12 cellular contexts compared by ENCODE assay signal in the genomic region with DNA sequence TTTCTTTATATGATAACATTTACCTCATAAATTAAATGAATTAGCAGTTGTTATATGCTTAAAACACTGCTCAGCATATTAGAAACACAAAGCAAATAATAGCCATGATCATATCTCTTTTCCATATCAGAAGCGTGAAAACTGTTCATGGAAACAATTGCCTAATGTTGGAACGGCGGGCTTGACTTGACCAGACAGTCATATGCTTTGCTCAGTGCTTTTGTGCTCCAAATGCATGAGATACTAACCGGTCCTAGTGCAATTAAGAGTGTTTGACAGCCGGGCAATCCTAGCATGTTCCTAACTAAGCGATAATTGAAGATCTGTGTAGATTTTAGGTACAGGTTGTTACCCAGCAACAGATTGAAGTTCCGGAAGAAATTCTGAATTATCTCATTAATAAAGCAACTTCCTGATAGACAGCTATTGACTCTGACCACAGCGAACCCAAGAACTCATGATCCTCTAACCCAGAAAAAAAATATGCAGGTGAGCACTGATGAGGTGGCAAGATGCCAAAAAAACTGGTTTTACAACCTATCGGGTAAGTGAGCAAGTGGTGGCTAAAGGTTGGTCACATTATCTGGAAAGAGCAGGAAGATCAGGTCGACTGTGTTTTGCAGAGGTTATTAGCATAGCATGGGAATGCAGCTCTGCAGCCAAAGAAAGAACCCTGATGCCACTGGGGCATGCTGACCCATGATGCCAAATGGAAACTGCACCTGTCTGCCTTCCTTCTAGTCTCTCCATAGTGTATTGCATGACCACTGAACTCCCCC. TPM values are rescaled to one million over a fixed set of nuclear protein-coding genes. Genes with fewer than 3 reads are reported as not detected.
DNase-seq lines count a peak whose midpoint lies in the region; ATAC-seq and TF ChIP-seq lines count a peak whose summit lies in the region.
"Had no signal": no experiment of that assay in that cellular context is flagged by ENCODE, and none has a peak within 500 bp of the region (broad histone marks: within the 10 kb centered on the region; RNA-seq: fewer than 3 reads in every experiment).

No MANE protein-coding gene starts in this region.

- no peaks in the 10 kb centered on the region for H3K9me2 ChIP-seq in hepatocyte (replicated peaks; ENCODE audit: insufficient read depth)

- no peak for TF ChIP-seq POLR2A in transverse colon (IDR thresholded peaks at IDR 0.05)

- H3K27me3 ChIP-seq in hepatocyte (no peaks in the 10 kb centered on the region), transverse colon (no peaks in the 10 kb centered on the region), SJCRH30 (no peaks in the 10 kb centered on the region)
- H3K27me3 ChIP-seq: gastroesophageal sphincter had no signal

- no peaks in the 10 kb centered on the region for H3K4me1 ChIP-seq in hepatocyte (ENCODE audit: insufficient read depth)
- peaks cover 0 to 14% (median 4%) of the 10 kb centered on the region in 4 donors for H3K4me1 ChIP-seq in transverse colon
- H3K4me1 ChIP-seq in SJCRH30 = no peaks in the 10 kb centered on the region

- peak overlapping the region; percentile 57 for H3K27ac ChIP-seq in hepatocyte
- H3K27ac ChIP-seq in transverse colon = no peak overlapping the region
- no peak overlapping the region for H3K27ac ChIP-seq in SJCRH30
- H3K27ac ChIP-seq: gastroesophageal sphincter had no signal

- no peak overlapping the region for H2AFZ ChIP-seq in hepatocyte

- no peak for TF ChIP-seq CTCF in hepatocyte (IDR thresholded peaks at IDR 0.05; ENCODE audit: poor library complexity)
- TF ChIP-seq CTCF in transverse colon (IDR thresholded peaks at IDR 0.05) = no peak

- DNase-seq in NCI-H748 (lab: John Stamatoyannopoulos, UW; ENCODE audit: unreplicated experiment) = peak; percentile 92
- peak; percentile 87 for DNase-seq in hepatocyte (ENCODE audit: low spot score)
- peak; percentile 48 for DNase-seq in transverse colon
- DNase-seq in NCI-H128 (lab: John Stamatoyannopoulos, UW; ENCODE audit: unreplicated experiment) = no peak
- DNase-seq in SJCRH30 = no peak
- DNase-seq: aorta; CD4-positive, CD25-positive, alpha-beta regulatory T cell; left cardiac atrium; NK-92 treated with Interleukin-12 subunit alpha and Interleukin-12 subunit beta, amount 100 ng/mL, for 24 hours had no signal

- H3K9me3 ChIP-seq in hepatocyte (ENCODE audit: low read depth) = no peaks in the 10 kb centered on the region
- no peaks in the 10 kb centered on the region for H3K9me3 ChIP-seq in transverse colon
- H3K9me3 ChIP-seq in SJCRH30 (replicated peaks) = no peaks in the 10 kb centered on the region
- H3K9me3 ChIP-seq: gastroesophageal sphincter had no signal

- no peak overlapping the region for H3K4me3 ChIP-seq in hepatocyte
- H3K4me3 ChIP-seq in transverse colon = no peak overlapping the region
- H3K4me3 ChIP-seq in SJCRH30 = no peak overlapping the region
- H3K4me3 ChIP-seq: gastroesophageal sphincter had no signal

- peak; percentile 69; the same call in 1 of the 2 replicates for TF ChIP-seq EP300 in Ishikawa (IDR thresholded peaks at IDR 0.05; ENCODE audit: borderline replicate concordance)
- no peak for TF ChIP-seq EP300 in transverse colon (IDR thresholded peaks at IDR 0.05; ENCODE audit: low read depth)

- no peak for ATAC-seq in HG03571 (IDR thresholded peaks at IDR 0.05; ENCODE audit: unreplicated experiment)
- ATAC-seq: gastroesophageal sphincter, left cardiac atrium had no signal

- WGBS in hepatocyte (ENCODE audit: low lambda C conversion rate, missing lambda C conversion rate) = 56% methylated on average over 10 of the region's 10 CpGs
- 33 to 57% methylated on average over 10 of the region's 10 CpGs for WGBS in transverse colon (ENCODE audit: low coverage in 1 of 2), 2 donors

- no peaks in the 10 kb centered on the region for H3K36me3 ChIP-seq in hepatocyte (replicated peaks; ENCODE audit: insufficient read depth, low read depth)
- H3K36me3 ChIP-seq in transverse colon = no peaks in the 10 kb centered on the region
- no peaks in the 10 kb centered on the region for H3K36me3 ChIP-seq in SJCRH30
- H3K36me3 ChIP-seq: gastroesophageal sphincter had no signal

- in situ Hi-C loops in transverse colon (cut with MboI; ENCODE audit: low pct_ligation_motif_present in 1 of 4, low pct_unique_long_range_greater_than_20kb in 1 of 4, low sequenced_read_pairs in 3 of 4) = loop anchor here in 3 of 4 donors (25.0 kb wide), 2 partner anchors 311 to 536 kb away; no protein-coding TSS in a partner anchor

- H3K79me2 ChIP-seq in hepatocyte = no peaks in the 10 kb centered on the region

- no peak; the same call in 1 of the 2 replicates for TF ChIP-seq RAD21 in Ishikawa (IDR thresholded peaks at IDR 0.05; ENCODE audit: low read depth)

- intact Hi-C loops in transverse colon (cut with DNase I; ENCODE audit: low total_unique reads) = no loop called here

- peak overlapping the region; percentile 29 for H3K4me2 ChIP-seq in hepatocyte

- no peaks in the 10 kb centered on the region for H4K20me1 ChIP-seq in hepatocyte (ENCODE audit: insufficient read depth, poor library complexity, severe bottlenecking)

TF ChIP-seq in Ishikawa, 13 proteins besides CTCF, POLR2A, EP300 and RAD21:
- TF ChIP-seq YY1 (IDR thresholded peaks at IDR 0.05; ENCODE audit: low read depth) (no peak), TEAD4 (IDR thresholded peaks at IDR 0.05) (peak; percentile 73), MAX (IDR thresholded peaks at IDR 0.05) (peak; percentile 76; the same call in 1 of the 2 replicates), TCF12 (IDR thresholded peaks at IDR 0.05; ENCODE audit: low read depth) (peak; percentile 87), ZBTB7A (IDR thresholded peaks at IDR 0.05; ENCODE audit: low read depth) (no peak), NFIC (IDR thresholded peaks at IDR 0.05) (peak; percentile 98), FOXM1 (IDR thresholded peaks at IDR 0.05; ENCODE audit: borderline replicate concordance, low read depth) (peak; percentile 40; the same call in 1 of the 2 replicates), CREB1 (IDR thresholded peaks at IDR 0.05; ENCODE audit: low read depth) (no peak)
- TF ChIP-seq, protein P1, sequence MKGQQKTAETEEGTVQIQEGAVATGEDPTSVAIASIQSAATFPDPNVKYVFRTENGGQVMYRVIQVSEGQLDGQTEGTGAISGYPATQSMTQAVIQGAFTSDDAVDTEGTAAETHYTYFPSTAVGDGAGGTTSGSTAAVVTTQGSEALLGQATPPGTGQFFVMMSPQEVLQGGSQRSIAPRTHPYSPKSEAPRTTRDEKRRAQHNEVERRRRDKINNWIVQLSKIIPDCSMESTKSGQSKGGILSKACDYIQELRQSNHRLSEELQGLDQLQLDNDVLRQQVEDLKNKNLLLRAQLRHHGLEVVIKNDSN (IDR thresholded peaks at IDR 0.05) = peak; percentile 34; the same call in 1 of the 2 replicates

RNA-seq across cellular contexts. Expression of gene BHLHE41, which starts 23.7 kb away (rescaled TPM):
- total RNA-seq in hepatocyte = 1.6 and 2.4 TPM in 2 replicates
- 3.6 and 4.9 TPM in 2 replicates for polyA plus RNA-seq in hepatocyte
- total RNA-seq in transverse colon = 10 to 100 TPM in 3 of 4 donors, not detected in 1; 12.2 to 22.8 (median 18.1) TPM
- 3.1 and 4.1 TPM in 2 replicates for total RNA-seq in SJCRH30 (2014; rRNA removed; shearing (Covaris generic))
- total RNA-seq: CD4-positive, CD25-positive, alpha-beta regulatory T cell had no signal
- polyA plus RNA-seq: CD4-positive, CD25-positive, alpha-beta regulatory T cell had no signal

Comparison
In these comparisons a context has a peak if more than half of its experiments do, and no peak if none do; other contexts are left out.
1. DNase-seq: peak in NCI-H748 (single experiment), hepatocyte (single experiment) and transverse colon (single experiment); none in NCI-H128 (single experiment) and SJCRH30 (0 of 2).